ENCODE assay signal across 26 cellular contexts in genomic region chr3:134040066-134040465, GRCh38. TPM values are rescaled to one million over a fixed set of nuclear protein-coding genes. Genes with fewer than 3 reads are reported as not detected.
"Had no signal": no experiment of that assay in that cellular context is flagged by ENCODE, and none has a peak within 500 bp of the region (broad histone marks: within the 10 kb centered on the region; RNA-seq: fewer than 3 reads in every experiment).

No MANE protein-coding gene starts in this region.

- H3K27me3 ChIP-seq: adrenal gland had no signal

- H3K27ac ChIP-seq: adrenal gland, RWPE1, WERI-Rb-1 had no signal

- H3K4me3 ChIP-seq: adrenal gland, K562 had no signal

- DNase-seq: activated CD4-positive, alpha-beta memory T cell treated with anti-CD3 and anti-CD28 coated beads, Interleukin-2, amount 10 ng/mL, durations not matched to agents 7 days and 5 days; activated CD4-positive, alpha-beta T cell treated with anti-CD3 and anti-CD28 coated beads, Interleukin-2, amount 50 U/mL, for 1 hour; activated CD8-positive, alpha-beta memory T cell treated with anti-CD3 and anti-CD28 coated beads, Interleukin-2, amount 50 U/mL, for 4 hours; activated naive CD4-positive, alpha-beta T cell treated with anti-CD3 and anti-CD28 coated beads, Interleukin-2, amount 50 U/mL, for 16 hours; activated naive CD8-positive, alpha-beta T cell treated with anti-CD3 and anti-CD28 coated beads, Interleukin-2, amount 10 ng/mL, durations not matched to agents 7 days and 5 days; activated T-cell treated with anti-CD3 and anti-CD28 coated beads, Interleukin-2, amount 50 U/mL, for 1 hour; adrenal gland; anterior cingulate cortex; caudate nucleus; Karpas-422; NCI-H1105 treated with DMSO at 0.1 percent for 48 hours; NCI-H1436 treated with DMSO at 0.1 percent for 48 hours; NCI-H187; NCI-H2081; NCI-H510A treated with DMSO at 0.1 percent for 48 hours; NCI-H69; NK-92 treated with Interleukin-12 subunit alpha and Interleukin-12 subunit beta, amount 100 ng/mL, for 24 hours; OCI-M1; SHP77; T-helper 1 cell had no signal

- H3K36me3 ChIP-seq: adrenal gland, WERI-Rb-1 had no signal

- H3K4me1 ChIP-seq: adrenal gland had no signal

- ATAC-seq: activated CD4-positive, alpha-beta T cell treated with anti-CD3 and anti-CD28 coated beads for 36 hours had no signal

RNA-seq across cellular contexts. Expression of gene SLCO2A1, which starts 10.3 kb away (rescaled TPM):
- total RNA-seq: activated CD4-positive, alpha-beta memory T cell treated with anti-CD3 and anti-CD28 coated beads, Interleukin-2, amount 10 ng/mL, durations not matched to agents 7 days and 5 days; activated CD4-positive, alpha-beta T cell treated with anti-CD3 and anti-CD28 coated beads for 36 hours; activated CD8-positive, alpha-beta memory T cell treated with anti-CD3 and anti-CD28 coated beads for 36 hours; activated naive CD8-positive, alpha-beta T cell treated with anti-CD3 and anti-CD28 coated beads, Interleukin-2, amount 10 ng/mL, durations not matched to agents 7 days and 5 days; T-helper 2 cell treated with Interferon-gamma antibody and Interleukin-4, amounts not matched to agents 100 ng/mL and 5 ng/mL, for 36 hours had no signal
